ENCODE assay signal across 18 cellular contexts in genomic region chr2:33342705-33343104, GRCh38.
"Had no signal": no experiment of that assay in that cellular context is flagged by ENCODE, and none has a peak within 500 bp of the region (broad histone marks: within the 10 kb centered on the region; RNA-seq: fewer than 3 reads in every experiment).

No MANE protein-coding gene starts in this region.

- H3K4me1 ChIP-seq: prostate gland had no signal

- H3K27me3 ChIP-seq: heart left ventricle, tibial nerve had no signal

- H3K9me3 ChIP-seq: heart left ventricle, prostate gland, tibial nerve had no signal

- ATAC-seq: left cardiac atrium; natural killer cell treated with Interleukin-12 subunit alpha and Interleukin-12 subunit beta and Interleukin-15 and Interleukin-18, amount 100 ng/mL, for 72 hours had no signal

- DNase-seq: activated CD4-positive, alpha-beta T cell treated with anti-CD3 and anti-CD28 coated beads for 4 hours; activated CD4-positive, alpha-beta T cell treated with anti-CD3 and anti-CD28 coated beads, Interleukin-2, amount 50 U/mL, for 48 hours; activated CD4-positive, CD25-positive, alpha-beta regulatory T cell; activated CD8-positive, alpha-beta memory T cell treated with anti-CD3 and anti-CD28 coated beads, Interleukin-2, amount 50 U/mL, for 48 hours; activated effector memory CD4-positive, alpha-beta T cell treated with anti-CD3 and anti-CD28 coated beads, Interleukin-2, amount 50 U/mL, for 16 hours; activated naive CD4-positive, alpha-beta T cell treated with anti-CD3 and anti-CD28 coated beads, Interleukin-2, amount 10 ng/mL, durations not matched to agents 7 days and 5 days; activated T-cell treated with anti-CD3 and anti-CD28 coated beads, Interleukin-2, amount 50 U/mL, for 48 hours; amygdala; cerebellar nuclear complex; heart left ventricle; islet precursor cell; left cardiac atrium; stimulated activated CD4-positive, alpha-beta T cell treated with anti-CD3 and anti-CD28 coated beads, Interleukin-4, amount 100 ng/mL, for 24 hours; T1000 had no signal

- H3K27ac ChIP-seq: prostate gland had no signal

- H3K36me3 ChIP-seq: prostate gland, tibial nerve had no signal

- H3K4me3 ChIP-seq: coronary artery, heart left ventricle, prostate gland, tibial nerve had no signal
